Comparison of ENCODE assay signal across 1 cellular context in the genomic region with DNA sequence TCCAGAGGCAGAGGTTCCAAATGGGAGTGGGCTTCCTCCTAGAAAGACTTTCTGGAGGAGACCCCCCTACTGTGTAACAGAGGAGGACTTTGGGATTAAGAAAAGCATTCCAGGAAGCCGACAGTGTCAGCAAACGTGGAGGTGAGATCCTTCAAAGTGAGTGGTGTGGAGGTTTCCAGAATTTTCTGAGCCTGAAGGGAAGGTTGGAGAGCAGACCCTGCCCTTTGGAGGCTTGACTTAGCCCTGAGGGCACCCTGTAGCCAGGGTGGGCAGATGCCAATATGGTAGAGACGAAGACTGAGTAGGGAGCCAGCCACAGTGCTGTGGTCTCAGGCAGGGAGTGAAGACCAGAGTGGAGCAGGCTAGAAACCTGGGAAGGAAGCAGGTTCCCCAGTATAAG.
TF ChIP-seq lines count a peak whose summit lies in the region.

No MANE protein-coding gene starts in this region.

TF ChIP-seq in neural cell, 6 proteins besides CTCF, POLR2A, EP300 and RAD21 (continued from another document):
- no peak for TF ChIP-seq REST (IDR thresholded peaks at IDR 0.05; ENCODE audit: borderline replicate concordance)
- no peak for TF ChIP-seq EZH2 (IDR thresholded peaks at IDR 0.05; ENCODE audit: borderline replicate concordance, insufficient read depth, low read length, poor library complexity, severe bottlenecking)
- no peak for TF ChIP-seq SMC3 (conservative IDR thresholded peaks at IDR 0.05; ENCODE audit: poor library complexity)
- no peak for TF ChIP-seq MXI1 (conservative IDR thresholded peaks at IDR 0.05; ENCODE audit: poor library complexity, severe bottlenecking)
TF ChIP-seq in neural cell: peak in this region for 0.
